8 cellular contexts compared by ENCODE assay signal in genomic region chr6:160733045-160733646, GRCh38. TPM values are rescaled to one million over a fixed set of nuclear protein-coding genes. Genes with fewer than 3 reads are reported as not detected.
DNase-seq lines count a peak whose midpoint lies in the region; ATAC-seq and TF ChIP-seq lines count a peak whose summit lies in the region.

No MANE protein-coding gene starts in this region.

- no peaks in the 10 kb centered on the region for H3K9me3 Mint-ChIP-seq in neural crest cell

- H3K4me3 ChIP-seq in GM12865 (ENCODE audit: low read depth, low read length): no peak overlapping the region
- H3K4me3 ChIP-seq in HEK293 (ENCODE audit: low read depth, low read length): no peak overlapping the region

- H3K27ac Mint-ChIP-seq in T-helper 17 cell (no peak overlapping the region), neural crest cell (ENCODE audit: unreplicated experiment) (no peak overlapping the region)

- H3K27me3 Mint-ChIP-seq in T-helper 17 cell (peaks cover 46% of the 10 kb centered on the region), neural crest cell (ENCODE audit: low read depth) (no peaks in the 10 kb centered on the region)

- no peaks in the 10 kb centered on the region for H3K36me3 ChIP-seq in HEK293 (ENCODE audit: control insufficient read depth in 2 of 2, insufficient read depth in 1 of 2, low read length in 2 of 2)

- intact Hi-C loops in posterior vena cava (cut with DNase I): no loop called here

- CTCF ChIA-PET in HEK293 (lab: Yijun Ruan, JAX): interaction anchor here (0.6 to 4.0 kb wide), 44 partner anchors 9 to 956 kb away, joined by 3 to 49 read pairs (median 4); no protein-coding TSS in a partner anchor

- peak; percentile 75 for ATAC-seq in T-helper 17 cell

- no peak overlapping the region for H3K27ac ChIP-seq in HEK293 (ENCODE audit: extremely low read depth, low read depth, low read length)

- POLR2A ChIA-PET in HEK293 (lab: Yijun Ruan, JAX): interaction anchor here (0.5 kb wide), 1 partner anchor 541 kb away, joined by 4 read pairs; the partner anchor contains the start of gene AGPAT4

- DNase-seq in AG08396 (ENCODE audit: low spot score): peak; percentile 14
- DNase-seq in GM12865 (ENCODE audit: low read depth): peak; percentile 82
- peak; percentile 54 for DNase-seq in LoVo (ENCODE audit: low spot score)
- peak in 1 of 3 donors; percentile 28 for DNase-seq in T-helper 17 cell
- peak; percentile 26 for DNase-seq in fibroblast of gingiva (ENCODE audit: low read depth)
- DNase-seq in neural crest cell (ENCODE audit: low read depth, low spot score): peak; percentile 49
- DNase-seq in posterior vena cava (ENCODE audit: low spot score): no peak

- TF ChIP-seq CTCF in GM12865 (IDR thresholded peaks at IDR 0.05; ENCODE audit: insufficient read depth, low read depth, low read length, missing control alignments): peak; percentile 80
- TF ChIP-seq CTCF in HEK293 (tag by site-specific recombination; IDR thresholded peaks at IDR 0.05): no peak
- peak; percentile 84 for TF ChIP-seq CTCF in neural crest cell (conservative IDR thresholded peaks at IDR 0.05)

- H3K36me3 Mint-ChIP-seq in T-helper 17 cell (ENCODE audit: low read depth): no peaks in the 10 kb centered on the region
- H3K36me3 Mint-ChIP-seq in neural crest cell (ENCODE audit: low read depth): no peaks in the 10 kb centered on the region

- H3K4me1 Mint-ChIP-seq in T-helper 17 cell (peaks cover 2% of the 10 kb centered on the region), neural crest cell (no peaks in the 10 kb centered on the region)

- no peaks in the 10 kb centered on the region for H3K4me1 ChIP-seq in HEK293 (ENCODE audit: control insufficient read depth, insufficient read depth, low read length)

- H3K9me3 ChIP-seq in HEK293 (ENCODE audit: control insufficient read depth, insufficient read depth, low read depth, low read length): no peaks in the 10 kb centered on the region
- H3K9me3 ChIP-seq in T-helper 17 cell (ENCODE audit: control insufficient read depth, low read length, poor library complexity, severe bottlenecking): no peaks in the 10 kb centered on the region

- H3K4me3 Mint-ChIP-seq in T-helper 17 cell: no peak overlapping the region
- no peak overlapping the region for H3K4me3 Mint-ChIP-seq in neural crest cell

TF ChIP-seq in HEK293, 187 proteins besides CTCF, POLR2A, EP300 and RAD21:
- no peak for TF ChIP-seq ZNF560 (tag by site-specific recombination; IDR thresholded peaks at IDR 0.05; ENCODE audit: borderline replicate concordance)
- TF ChIP-seq ZNF654 (tag by site-specific recombination; IDR thresholded peaks at IDR 0.05; ENCODE audit: low read depth): peak; percentile 51

RNA-seq across cellular contexts. Expression of gene PLG, which starts 31.1 kb away (rescaled TPM):
- not detected for total RNA-seq in T-helper 17 cell
- total RNA-seq in neural crest cell: 0.30 TPM in 1 of 2 replicates, not detected in the other
- total RNA-seq in posterior vena cava: not detected
